Comparison of ENCODE assay signal across 8 cellular contexts in genomic region chr6:119147101-119148053, GRCh38.
DNase-seq lines count a peak whose midpoint lies in the region; ATAC-seq and TF ChIP-seq lines count a peak whose summit lies in the region.

No MANE protein-coding gene starts in this region.

- H3K4me1 ChIP-seq in ACC112 (ENCODE audit: control insufficient read depth, insufficient read depth, low read length, unreplicated experiment), result peaks cover 48% of the 10 kb centered on the region
- H3K4me1 ChIP-seq in Panc1 (ENCODE audit: control insufficient read depth, insufficient read depth, low read length), result peaks cover 18% of the 10 kb centered on the region
- H3K4me1 ChIP-seq in left lung, result peaks cover 5 to 36% of the 10 kb centered on the region in 2 donors

- TF ChIP-seq CTCF in Panc1 (IDR thresholded peaks at IDR 0.05) (no peak), left lung (IDR thresholded peaks at IDR 0.05) (no peak)

- H3K4me3 ChIP-seq in ACC112 (ENCODE audit: low read depth, low read length), result peak overlapping the region; percentile 31; the same call in 1 of the 2 replicates
- peak overlapping the region in 1 of 2 experiments; percentile 16; a peak in 1 of 4 replicates for H3K4me3 ChIP-seq in Panc1 (ENCODE audit: low read depth in 2 of 2, low read length in 2 of 2)
- no peak overlapping the region for H3K4me3 ChIP-seq in left lung

- CTCF ChIA-PET in Panc1 (lab: Charles Lee), result interaction anchor here (1.3 to 1.7 kb wide), 2 partner anchors 203 to 1908 kb away, joined by 3 to 6 read pairs; no protein-coding TSS in a partner anchor

- peak overlapping the region; percentile 81 for H3K27ac Mint-ChIP-seq in stimulated activated naive CD8-positive, alpha-beta T cell treated with anti-CD3 and anti-CD28 coated beads, Interleukin-15, Interleukin-2, amounts not matched to agents 100 ng/mL and 50 ng/mL, for 24 hours

- peak overlapping the region; percentile 85 for H3K27ac ChIP-seq in ACC112 (ENCODE audit: low read depth, low read length)
- peak overlapping the region; percentile 53; the same call in 1 of the 2 replicates for H3K27ac ChIP-seq in Panc1 (ENCODE audit: low read length)
- peak overlapping the region; percentile 36 to 75 for H3K27ac ChIP-seq in left lung

- H3K36me3 Mint-ChIP-seq in stimulated activated naive CD8-positive, alpha-beta T cell treated with anti-CD3 and anti-CD28 coated beads, Interleukin-15, Interleukin-2, amounts not matched to agents 100 ng/mL and 50 ng/mL, for 24 hours (ENCODE audit: low read depth), result no peaks in the 10 kb centered on the region

- no TSS peak for BruUV-seq in Panc1 (replicated peaks; lab: Mats Ljungman, UMichigan)

- DNase-seq in Panc1 (ENCODE audit: low read depth, low spot score), result peak; percentile 94
- DNase-seq in amniotic epithelial cell (ENCODE audit: low read depth), result peak; percentile 97
- DNase-seq in left lung, result peak in 1 of 2 donors; percentile 69
- no peak for DNase-seq in NCI-H345 (lab: John Stamatoyannopoulos, UW)

- no peaks in the 10 kb centered on the region for H3K9me3 Mint-ChIP-seq in stimulated activated naive CD8-positive, alpha-beta T cell treated with anti-CD3 and anti-CD28 coated beads, Interleukin-15, Interleukin-2, amounts not matched to agents 100 ng/mL and 50 ng/mL, for 24 hours

- no peaks in the 10 kb centered on the region for H3K36me3 ChIP-seq in ACC112 (ENCODE audit: insufficient read depth, low read length)
- no peaks in the 10 kb centered on the region for H3K36me3 ChIP-seq in Panc1 (ENCODE audit: control insufficient read depth, insufficient read depth, low read length)
- no peaks in the 10 kb centered on the region for H3K36me3 ChIP-seq in left lung

- POLR2A ChIA-PET in Panc1 (lab: Charles Lee), result interaction anchor here (0.7 kb wide), 1 partner anchor 432 kb away, joined by 7 read pairs; no protein-coding TSS in a partner anchor

- H3K4me1 Mint-ChIP-seq in stimulated activated naive CD8-positive, alpha-beta T cell treated with anti-CD3 and anti-CD28 coated beads, Interleukin-15, Interleukin-2, amounts not matched to agents 100 ng/mL and 50 ng/mL, for 24 hours (ENCODE audit: low read depth), result peaks cover 56% of the 10 kb centered on the region

- H3K27me3 ChIP-seq in ACC112 (ENCODE audit: insufficient read depth, low read length), result no peaks in the 10 kb centered on the region
- no peaks in the 10 kb centered on the region for H3K27me3 ChIP-seq in Panc1 (ENCODE audit: control insufficient read depth, insufficient read depth, low read length)
- H3K27me3 ChIP-seq in left lung, result no peaks in the 10 kb centered on the region

- H3K4me3 Mint-ChIP-seq in stimulated activated naive CD8-positive, alpha-beta T cell treated with anti-CD3 and anti-CD28 coated beads, Interleukin-15, Interleukin-2, amounts not matched to agents 100 ng/mL and 50 ng/mL, for 24 hours, result peak overlapping the region; percentile 56

- no peaks in the 10 kb centered on the region for H3K79me2 ChIP-seq in ACC112 (ENCODE audit: control insufficient read depth, insufficient read depth, low read length, unreplicated experiment)

- intact Hi-C loops in Panc1 (cut with micrococcal nuclease; ENCODE audit: unreplicated experiment) (loop anchor here (5.0 to 10.0 kb wide), 3 partner anchors 205 to 1680 kb away; no protein-coding TSS in a partner anchor), left lung (cut with DNase I) (no loop called here)

- peak overlapping the region; percentile 7 for H2AFZ ChIP-seq in ACC112 (ENCODE audit: low read length, unreplicated experiment)

- peak; percentile 100 for ATAC-seq in GM18520 (IDR thresholded peaks at IDR 0.05; ENCODE audit: unreplicated experiment)
- ATAC-seq in HG02981 (IDR thresholded peaks at IDR 0.05; ENCODE audit: unreplicated experiment), result peak; percentile 99
- peak; percentile 85 for ATAC-seq in Panc1
- peak; percentile 86 for ATAC-seq in left lung

- in situ Hi-C loops in Panc1 (cut with HindIII; ENCODE audit: low pct_unique_long_range_greater_than_20kb, low sequenced_read_pairs), result no loop called here

- peaks cover 6% of the 10 kb centered on the region for H3K27me3 Mint-ChIP-seq in stimulated activated naive CD8-positive, alpha-beta T cell treated with anti-CD3 and anti-CD28 coated beads, Interleukin-15, Interleukin-2, amounts not matched to agents 100 ng/mL and 50 ng/mL, for 24 hours

- H3K9me3 ChIP-seq in Panc1 (ENCODE audit: control insufficient read depth, insufficient read depth, low read depth, low read length), result no peaks in the 10 kb centered on the region
- H3K9me3 ChIP-seq in left lung, result no peaks in the 10 kb centered on the region
